In the genomic region with DNA sequence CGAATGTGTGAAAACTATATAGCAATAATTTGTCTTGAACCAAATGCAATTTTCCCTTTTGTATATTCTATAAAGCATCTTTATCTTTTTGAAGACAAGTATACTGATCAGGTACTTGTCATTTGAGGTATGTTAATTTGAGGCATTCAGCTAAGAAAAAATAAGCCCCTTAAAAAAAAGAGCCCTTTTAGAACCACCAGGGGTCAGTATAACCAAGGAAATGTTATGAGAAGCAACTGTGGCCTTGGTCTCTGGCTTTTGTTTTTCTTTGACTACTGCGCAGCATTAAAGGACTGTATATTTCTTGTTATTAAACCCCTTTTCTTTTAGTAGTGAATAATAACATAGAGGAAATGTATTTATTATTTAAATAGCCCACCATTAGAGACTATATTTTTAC, we compare ENCODE assay signal across 9 cellular contexts. TPM values are rescaled to one million over a fixed set of nuclear protein-coding genes. Genes with fewer than 3 reads are reported as not detected.
A peak's percentile ranks its signal among the peaks of the same experiment; 100 is the strongest.
DNase-seq lines count a peak whose midpoint lies in the region; ATAC-seq and TF ChIP-seq lines count a peak whose summit lies in the region.
"Had no signal": no experiment of that assay in that cellular context is flagged by ENCODE, and none has a peak within 500 bp of the region (broad histone marks: within the 10 kb centered on the region; RNA-seq: fewer than 3 reads in every experiment).

No MANE protein-coding gene starts in this region.

- TF ChIP-seq EP300 in stomach (IDR thresholded peaks at IDR 0.05), result no peak

- no peak overlapping the region for H3K27ac Mint-ChIP-seq in immature natural killer cell
- H3K27ac Mint-ChIP-seq: IgD-negative memory B cell had no signal

- intact Hi-C loops in stomach (cut with DNase I; ENCODE audit: low total_unique reads), result loop anchor here (5.0 to 10.0 kb wide), 2 partner anchors 64 to 1473 kb away; no protein-coding TSS in a partner anchor
- intact Hi-C loops in posterior vena cava (cut with DNase I), result loop anchor here (10.0 kb wide), 3 partner anchors 64 to 1476 kb away; a partner anchor contains a TSS

- 38 to 52% (median 46%) methylated on average over 2 of the region's 2 CpGs for WGBS in stomach, 5 donors

- peaks cover 0 to 2% (median 0%) of the 10 kb centered on the region in 3 donors for H3K27me3 Mint-ChIP-seq in immature natural killer cell (ENCODE audit: low read depth in 3 of 3)
- H3K27me3 Mint-ChIP-seq: IgD-negative memory B cell had no signal

- no peak overlapping the region for H3K27ac ChIP-seq in stomach

- in situ Hi-C loops in astrocyte of the spinal cord (cut with HindIII; ENCODE audit: low sequenced_read_pairs), result no loop called here

- H3K27me3 ChIP-seq in BE2C (no peaks in the 10 kb centered on the region), stomach (no peaks in the 10 kb centered on the region)

- no peaks in the 10 kb centered on the region for H3K9me3 Mint-ChIP-seq in immature natural killer cell
- H3K9me3 Mint-ChIP-seq: IgD-negative memory B cell had no signal

- peak; percentile 71 for TF ChIP-seq CTCF in BE2C (IDR thresholded peaks at IDR 0.05; ENCODE audit: low read depth, low read length)
- TF ChIP-seq CTCF in astrocyte of the spinal cord (IDR thresholded peaks at IDR 0.05; ENCODE audit: low read depth, low read length), result peak; percentile 68
- peak in 5 of 7 experiments; percentile 41 to 82 (median 63) for TF ChIP-seq CTCF in stomach (IDR thresholded peaks at IDR 0.05)

- H3K4me1 Mint-ChIP-seq in immature natural killer cell, result no peaks in the 10 kb centered on the region
- H3K4me1 Mint-ChIP-seq: IgD-negative memory B cell had no signal

- no peak overlapping the region for H3K4me3 Mint-ChIP-seq in immature natural killer cell
- H3K4me3 Mint-ChIP-seq: IgD-negative memory B cell had no signal

- no peaks in the 10 kb centered on the region for H3K36me3 ChIP-seq in BE2C
- H3K36me3 ChIP-seq in stomach, result no peaks in the 10 kb centered on the region

- ATAC-seq in GM18520 (IDR thresholded peaks at IDR 0.05; ENCODE audit: unreplicated experiment) (peak; percentile 44), HG03175 (IDR thresholded peaks at IDR 0.05; ENCODE audit: unreplicated experiment) (peak; percentile 77)

- H3K4me3 ChIP-seq in BE2C (ENCODE audit: low read depth, low read length) (no peak overlapping the region), astrocyte of the spinal cord (ENCODE audit: low read depth, low read length) (no peak overlapping the region), stomach (no peak overlapping the region)

- H3K9me3 ChIP-seq in BE2C (no peaks in the 10 kb centered on the region), stomach (no peaks in the 10 kb centered on the region)

- no peaks in the 10 kb centered on the region for H3K4me1 ChIP-seq in BE2C
- H3K4me1 ChIP-seq in stomach, result no peaks in the 10 kb centered on the region

- DNase-seq in BE2C, result no peak
- peak; percentile 47 for DNase-seq in NCI-H345 treated with DMSO at 0.1 percent for 48 hours (lab: John Stamatoyannopoulos, UW; ENCODE audit: unreplicated experiment)
- peak; percentile 80 for DNase-seq in astrocyte of the spinal cord (ENCODE audit: low read depth, low spot score)
- DNase-seq in immature natural killer cell, result peak; percentile 38 to 58 (median 46)
- no peak for DNase-seq in stomach
- DNase-seq in posterior vena cava (ENCODE audit: low spot score), result no peak

- no peak for TF ChIP-seq POLR2A in stomach (IDR thresholded peaks at IDR 0.05)

- no peaks in the 10 kb centered on the region for H3K36me3 Mint-ChIP-seq in immature natural killer cell
- H3K36me3 Mint-ChIP-seq: IgD-negative memory B cell had no signal

RNA-seq across cellular contexts. Expression of a gene that starts 43.1 kb away (rescaled TPM):
- polyA plus RNA-seq in BE2C (2012; ENCODE audit: insufficient read depth, insufficient read length, low read depth), result 0.15 TPM
- polyA plus RNA-seq in immature natural killer cell, result under 1 TPM in 2 of 3 donors, not detected in 1; 0.04 to 0.09 TPM
- total RNA-seq in stomach, result 10 to 100 TPM in 1 of 5 donors, 1 to 10 TPM in 2, under 1 TPM in 2; 0.58 to 19.6 (median 1.4) TPM
- polyA plus RNA-seq in stomach, result 1 to 10 TPM in 1 of 3 donors, under 1 TPM in 2; 0.19 to 3.5 (median 0.31) TPM
- total RNA-seq in posterior vena cava, result 10 to 100 TPM; 20.4 to 35.9 TPM
- polyA plus RNA-seq: IgD-negative memory B cell had no signal

Comparison
In these comparisons a context has a peak if more than half of its experiments do, and no peak if none do; other contexts are left out.
1. DNase-seq: peak in NCI-H345 treated with DMSO at 0.1 percent for 48 hours (single experiment), astrocyte of the spinal cord (single experiment) and immature natural killer cell (3 of 3); none in BE2C (single experiment), stomach (single experiment) and posterior vena cava (single experiment).
2. Peak in every context shown above with its lines, with median percentiles within 50 percentile points of each other: CTCF ChIP-seq.